ENCODE assay signal across 1 cellular context in genomic region chr6:57459781-57460180, GRCh38.
TF ChIP-seq lines count a peak whose summit lies in the region.

No MANE protein-coding gene starts in this region.

TF ChIP-seq in HepG2, 621 proteins besides CTCF, POLR2A, EP300 and RAD21:
- peak; percentile 18; the same call in 1 of the 2 replicates for TF ChIP-seq STAG1 (CRISPR knock-in tag; IDR thresholded peaks at IDR 0.05)
